In genomic region chr6:26234421-26235239, GRCh38 we compare ENCODE assay signal across 8 cellular contexts.
DNase-seq lines count a peak whose midpoint lies in the region; ATAC-seq and TF ChIP-seq lines count a peak whose summit lies in the region.

No MANE protein-coding gene starts in this region.

- peak overlapping the region; percentile 79 for H3K9ac ChIP-seq in SU-DHL-6 (ENCODE audit: low read length)
- H3K9ac ChIP-seq in iPS-18a (ENCODE audit: low read length), result peak overlapping the region; percentile 99
- H3K9ac ChIP-seq in smooth muscle cell (ENCODE audit: low read depth), result peak overlapping the region; percentile 37

- no peak for TF ChIP-seq CTCF in SU-DHL-6 (IDR thresholded peaks at IDR 0.05; ENCODE audit: insufficient read depth, low read length, poor library complexity, severe bottlenecking)
- TF ChIP-seq CTCF in astrocyte of the spinal cord (IDR thresholded peaks at IDR 0.05; ENCODE audit: low read depth, low read length), result no peak
- TF ChIP-seq CTCF in smooth muscle cell (IDR thresholded peaks at IDR 0.05; ENCODE audit: borderline replicate concordance, insufficient read depth, poor library complexity, severe bottlenecking), result no peak

- DNase-seq in EL (peak; percentile 89), astrocyte of the spinal cord (ENCODE audit: low read depth, low spot score) (peak; percentile 94), smooth muscle cell (lab: John Stamatoyannopoulos, UW; ENCODE audit: unreplicated experiment) (no peak), epidermal melanocyte (ENCODE audit: insufficient read length, low spot score) (no peak)
- peak; percentile 97 for DNase-seq in Jurkat, Clone E6-1 (ENCODE audit: low read depth, low spot score)

- H2AFZ ChIP-seq in SU-DHL-6 (ENCODE audit: low read depth, low read length, severe bottlenecking) (peak overlapping the region; percentile 98), smooth muscle cell (ENCODE audit: low read depth) (peak overlapping the region; percentile 97)

- H3F3A ChIP-seq in SU-DHL-6 (ENCODE audit: insufficient read depth), result peaks cover 45% of the 10 kb centered on the region
- H3F3A ChIP-seq in smooth muscle cell (ENCODE audit: low read depth), result peaks cover 3% of the 10 kb centered on the region

- H3K36me3 ChIP-seq in SU-DHL-6 (ENCODE audit: low read length), result no peaks in the 10 kb centered on the region
- H3K36me3 ChIP-seq in iPS-18a (ENCODE audit: control insufficient read depth, low read depth, low read length), result no peaks in the 10 kb centered on the region
- H3K36me3 ChIP-seq in smooth muscle cell (ENCODE audit: low read depth), result no peaks in the 10 kb centered on the region

- H3K79me2 ChIP-seq in SU-DHL-6 (ENCODE audit: insufficient read depth, low read length) (no peaks in the 10 kb centered on the region), smooth muscle cell (ENCODE audit: low read depth) (no peaks in the 10 kb centered on the region)

- H3K9me3 ChIP-seq in SU-DHL-6 (ENCODE audit: insufficient read depth, low read length) (no peaks in the 10 kb centered on the region), iPS-18a (ENCODE audit: control insufficient read depth, low read depth, low read length) (no peaks in the 10 kb centered on the region), smooth muscle cell (replicated peaks; ENCODE audit: low read depth) (no peaks in the 10 kb centered on the region)

- peak overlapping the region; percentile 67 for H3K4me3 ChIP-seq in Jurkat, Clone E6-1 (ENCODE audit: low read length)
- H3K4me3 ChIP-seq in SU-DHL-6 (ENCODE audit: insufficient read depth, low read length, poor library complexity, severe bottlenecking) (peak overlapping the region; percentile 57), astrocyte of the spinal cord (ENCODE audit: low read depth, low read length) (peak overlapping the region; percentile 59), iPS-18a (ENCODE audit: low read length) (peak overlapping the region; percentile 66), smooth muscle cell (peak overlapping the region; percentile 63)

- H4K20me1 ChIP-seq in SU-DHL-6 (ENCODE audit: low read depth, low read length) (no peaks in the 10 kb centered on the region), smooth muscle cell (ENCODE audit: low read depth) (no peaks in the 10 kb centered on the region)

- H3K27me3 ChIP-seq in SU-DHL-6 (ENCODE audit: low read length) (no peaks in the 10 kb centered on the region), iPS-18a (ENCODE audit: control insufficient read depth, insufficient read depth, low read length) (no peaks in the 10 kb centered on the region), smooth muscle cell (ENCODE audit: low read depth) (no peaks in the 10 kb centered on the region)

- H3K9me2 ChIP-seq in SU-DHL-6 (replicated peaks; ENCODE audit: insufficient read depth, low read length), result no peaks in the 10 kb centered on the region

- H3K27ac ChIP-seq in SU-DHL-6 (ENCODE audit: low read depth, low read length) (peak overlapping the region; percentile 88), iPS-18a (ENCODE audit: low read length) (peak overlapping the region; percentile 96), smooth muscle cell (ENCODE audit: low read depth) (peak overlapping the region; percentile 38)

- H3K4me1 ChIP-seq in iPS-18a (ENCODE audit: control insufficient read depth, low read depth, low read length) (peaks cover 17% of the 10 kb centered on the region), smooth muscle cell (ENCODE audit: low read depth) (peaks cover 11% of the 10 kb centered on the region)

- in situ Hi-C loops in astrocyte of the spinal cord (cut with HindIII; ENCODE audit: low sequenced_read_pairs), result no loop called here

- WGBS in smooth muscle cell (ENCODE audit: low lambda C conversion rate), result 1% methylated on average over 34 of the region's 34 CpGs

- H3K4me2 ChIP-seq in SU-DHL-6 (ENCODE audit: low read depth, low read length, poor library complexity, severe bottlenecking), result peak overlapping the region; percentile 91
- peak overlapping the region; percentile 97 for H3K4me2 ChIP-seq in smooth muscle cell

- peak; percentile 52 for ATAC-seq in GM21529 (IDR thresholded peaks at IDR 0.05; ENCODE audit: unreplicated experiment)

Comparison
In these comparisons a context has a peak if more than half of its experiments do, and no peak if none do; other contexts are left out.
1. DNase-seq: peak in EL (single experiment), Jurkat, Clone E6-1 (single experiment) and astrocyte of the spinal cord (single experiment); none in smooth muscle cell (single experiment) and epidermal melanocyte (single experiment).
2. H3K27ac ChIP-seq: peak in every context shown above with its lines; median percentile 96 in iPS-18a; 88 in SU-DHL-6; 38 in smooth muscle cell.
3. H3K9ac ChIP-seq: peak in every context shown above with its lines; median percentile 99 in iPS-18a; 79 in SU-DHL-6; 37 in smooth muscle cell.
4. Peak in every context shown above with its lines, with median percentiles within 50 percentile points of each other: H3K4me3 ChIP-seq.